ENCODE assay signal across 8 cellular contexts in the genomic region with DNA sequence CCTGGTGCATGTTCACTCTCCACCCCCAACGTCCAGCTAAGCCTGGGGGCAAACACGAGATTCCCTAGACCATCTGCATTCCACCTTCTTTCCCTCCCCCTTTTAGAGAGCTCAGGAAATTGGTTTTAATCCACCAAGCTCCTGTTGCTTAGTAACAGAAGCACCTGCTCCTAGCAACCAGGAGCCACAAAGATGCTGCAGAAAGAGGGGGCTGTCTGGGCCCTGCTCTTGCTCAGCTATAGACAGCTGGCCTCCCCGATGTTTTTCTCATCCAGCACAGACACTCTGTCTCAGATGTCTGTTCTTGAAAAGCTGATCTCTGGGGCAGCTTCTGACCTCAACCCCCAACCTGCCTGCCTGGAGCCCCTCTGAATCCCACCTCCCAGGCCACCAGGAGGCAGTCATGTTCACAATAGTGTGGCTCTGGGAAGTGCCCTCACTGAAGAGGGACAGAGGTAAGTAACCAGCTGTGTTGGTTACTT.
DNase-seq lines count a peak whose midpoint lies in the region; ATAC-seq and FAIRE-seq lines count a peak whose summit lies in the region.

No MANE protein-coding gene starts in this region.

- H3K36me3 ChIP-seq in small intestine (ENCODE audit: control insufficient read depth in 2 of 2, insufficient read depth in 2 of 2, low read length in 2 of 2), result no peaks in the 10 kb centered on the region

- no peaks in the 10 kb centered on the region for H3K27me3 ChIP-seq in small intestine (ENCODE audit: control insufficient read depth in 2 of 2, insufficient read depth in 2 of 2, low read length in 2 of 2)

- H3K9me3 ChIP-seq in small intestine (ENCODE audit: control insufficient read depth, low read depth), result no peaks in the 10 kb centered on the region

- ATAC-seq in HG03342 (IDR thresholded peaks at IDR 0.05; ENCODE audit: unreplicated experiment) (peak; percentile 64), HG03439 (IDR thresholded peaks at IDR 0.05; ENCODE audit: unreplicated experiment) (no peak), HG03521 (IDR thresholded peaks at IDR 0.05; ENCODE audit: unreplicated experiment) (no peak)
- ATAC-seq in stimulated activated memory B cell treated with anti-CD40 and anti-IgM and Interleukin-4, amounts not matched to agents 10 μg/mL and 1 μg/mL and 100 μg/mL, for 72 hours, result no peak

- no peaks in the 10 kb centered on the region for H3K36me3 Mint-ChIP-seq in activated CD4-positive, alpha-beta T cell treated with anti-CD3 and anti-CD28 coated beads, Interleukin-2, amount 10 ng/mL, durations not matched to agents 24 days and 14 days (ENCODE audit: low read depth)
- H3K36me3 Mint-ChIP-seq in stimulated activated memory B cell treated with anti-CD40 and anti-IgM and Interleukin-4, amounts not matched to agents 10 μg/mL and 1 μg/mL and 100 μg/mL, for 72 hours, result no peaks in the 10 kb centered on the region

- intact Hi-C loops in activated CD4-positive, alpha-beta T cell treated with anti-CD3 and anti-CD28 coated beads, Interleukin-2, amount 10 ng/mL, durations not matched to agents 24 days and 14 days (cut with micrococcal nuclease), result no loop called here

- no peak overlapping the region for H3K4me3 ChIP-seq in small intestine (ENCODE audit: low read depth in 1 of 2, low read length in 2 of 2)

- no peak overlapping the region for H3K27ac ChIP-seq in small intestine (ENCODE audit: low read depth in 1 of 2, low read length in 1 of 2)

- no peaks in the 10 kb centered on the region for H3K27me3 Mint-ChIP-seq in activated CD4-positive, alpha-beta T cell treated with anti-CD3 and anti-CD28 coated beads, Interleukin-2, amount 10 ng/mL, durations not matched to agents 24 days and 14 days
- H3K27me3 Mint-ChIP-seq in stimulated activated memory B cell treated with anti-CD40 and anti-IgM and Interleukin-4, amounts not matched to agents 10 μg/mL and 1 μg/mL and 100 μg/mL, for 72 hours, result no peaks in the 10 kb centered on the region

- H3K9me3 Mint-ChIP-seq in activated CD4-positive, alpha-beta T cell treated with anti-CD3 and anti-CD28 coated beads, Interleukin-2, amount 10 ng/mL, durations not matched to agents 24 days and 14 days, result no peaks in the 10 kb centered on the region
- no peaks in the 10 kb centered on the region for H3K9me3 Mint-ChIP-seq in stimulated activated memory B cell treated with anti-CD40 and anti-IgM and Interleukin-4, amounts not matched to agents 10 μg/mL and 1 μg/mL and 100 μg/mL, for 72 hours

- WGBS in small intestine, 3 donors, result 49 to 73% (median 63%) methylated on average over 3 of the region's 3 CpGs

- no peaks in the 10 kb centered on the region for H3K4me1 Mint-ChIP-seq in activated CD4-positive, alpha-beta T cell treated with anti-CD3 and anti-CD28 coated beads, Interleukin-2, amount 10 ng/mL, durations not matched to agents 24 days and 14 days
- no peaks in the 10 kb centered on the region for H3K4me1 Mint-ChIP-seq in stimulated activated memory B cell treated with anti-CD40 and anti-IgM and Interleukin-4, amounts not matched to agents 10 μg/mL and 1 μg/mL and 100 μg/mL, for 72 hours

- no peak overlapping the region for H3K27ac Mint-ChIP-seq in activated CD4-positive, alpha-beta T cell treated with anti-CD3 and anti-CD28 coated beads, Interleukin-2, amount 10 ng/mL, durations not matched to agents 24 days and 14 days
- no peak overlapping the region for H3K27ac Mint-ChIP-seq in stimulated activated memory B cell treated with anti-CD40 and anti-IgM and Interleukin-4, amounts not matched to agents 10 μg/mL and 1 μg/mL and 100 μg/mL, for 72 hours

- no peak for FAIRE-seq in small intestine (lab: Jason Lieb, UNC)

- H3K4me3 Mint-ChIP-seq in activated CD4-positive, alpha-beta T cell treated with anti-CD3 and anti-CD28 coated beads, Interleukin-2, amount 10 ng/mL, durations not matched to agents 24 days and 14 days, result no peak overlapping the region
- no peak overlapping the region for H3K4me3 Mint-ChIP-seq in stimulated activated memory B cell treated with anti-CD40 and anti-IgM and Interleukin-4, amounts not matched to agents 10 μg/mL and 1 μg/mL and 100 μg/mL, for 72 hours

- DNase-seq in DMS79 treated with DMSO at 0.1 percent for 48 hours (lab: John Stamatoyannopoulos, UW), result peak; percentile 13
- DNase-seq in activated CD4-positive, alpha-beta T cell treated with anti-CD3 and anti-CD28 coated beads, Interleukin-2, amount 10 ng/mL, durations not matched to agents 24 days and 14 days, result peak; percentile 52
- DNase-seq in left kidney (ENCODE audit: low read depth, low spot score), result peak; percentile 49
- DNase-seq in small intestine, result no peak

- H3K4me1 ChIP-seq in small intestine (ENCODE audit: control insufficient read depth in 2 of 2, insufficient read depth in 1 of 2, low read depth in 1 of 2, low read length in 1 of 2), result no peaks in the 10 kb centered on the region
